ENCODE assay signal across 9 cellular contexts in the genomic region with DNA sequence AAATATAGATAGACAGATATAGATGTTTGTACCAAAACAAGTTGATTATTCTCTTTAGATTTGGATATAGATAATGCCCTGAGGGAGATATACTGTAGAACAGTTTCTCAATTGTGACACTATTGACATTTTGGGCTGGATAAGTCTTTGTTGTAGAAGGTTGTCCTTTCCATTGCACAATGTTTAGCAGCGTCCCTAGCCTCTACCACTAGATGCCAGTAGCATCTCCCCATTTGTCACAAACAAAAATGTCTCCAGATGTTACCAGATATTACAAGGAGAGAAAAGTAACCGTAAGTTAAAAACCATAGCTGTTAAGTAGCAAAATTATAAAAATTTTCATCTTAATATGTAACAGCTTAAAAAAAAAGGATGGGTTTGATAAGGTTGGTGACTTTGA.
DNase-seq lines count a peak whose midpoint lies in the region; ATAC-seq, FAIRE-seq and TF ChIP-seq lines count a peak whose summit lies in the region.
"Had no signal": no experiment of that assay in that cellular context is flagged by ENCODE, and none has a peak within 500 bp of the region (broad histone marks: within the 10 kb centered on the region; RNA-seq: fewer than 3 reads in every experiment).

No MANE protein-coding gene starts in this region.

- peak; percentile 72 for TF ChIP-seq CTCF in AG09319 (IDR thresholded peaks at IDR 0.05; ENCODE audit: low read depth, low read length)
- TF ChIP-seq CTCF in mucosa of descending colon (IDR thresholded peaks at IDR 0.05), result no peak

- POLR2A ChIA-PET in activated CD4-positive, alpha-beta memory T cell treated with anti-CD3 and anti-CD28 coated beads, Interleukin-2, amount 10 ng/mL, durations not matched to agents 7 days and 5 days (lab: Charles Lee), result no interaction called here

- H3K36me3 Mint-ChIP-seq in activated CD4-positive, alpha-beta memory T cell treated with anti-CD3 and anti-CD28 coated beads, Interleukin-2, amount 10 ng/mL, durations not matched to agents 7 days and 5 days (ENCODE audit: low read depth), result no peaks in the 10 kb centered on the region

- H3K4me3 ChIP-seq in mucosa of descending colon, result no peak overlapping the region

- no peaks in the 10 kb centered on the region for H3K36me3 ChIP-seq in mucosa of descending colon (ENCODE audit: low read depth)

- no peak overlapping the region for H3K4me3 Mint-ChIP-seq in activated CD4-positive, alpha-beta memory T cell treated with anti-CD3 and anti-CD28 coated beads, Interleukin-2, amount 10 ng/mL, durations not matched to agents 7 days and 5 days
- H3K4me3 Mint-ChIP-seq: T-helper 17 cell had no signal

- CTCF ChIA-PET in activated CD4-positive, alpha-beta memory T cell treated with anti-CD3 and anti-CD28 coated beads, Interleukin-2, amount 10 ng/mL, durations not matched to agents 7 days and 5 days (lab: Charles Lee), result no interaction called here

- no peak overlapping the region for H3K27ac Mint-ChIP-seq in activated CD4-positive, alpha-beta memory T cell treated with anti-CD3 and anti-CD28 coated beads, Interleukin-2, amount 10 ng/mL, durations not matched to agents 7 days and 5 days
- H3K27ac Mint-ChIP-seq: T-helper 17 cell had no signal

- peaks cover 9% of the 10 kb centered on the region for H3K9me3 Mint-ChIP-seq in activated CD4-positive, alpha-beta memory T cell treated with anti-CD3 and anti-CD28 coated beads, Interleukin-2, amount 10 ng/mL, durations not matched to agents 7 days and 5 days

- no peaks in the 10 kb centered on the region for H3K4me1 ChIP-seq in mucosa of descending colon (ENCODE audit: low read depth)

- no peak for ATAC-seq in activated CD4-positive, CD25-positive, alpha-beta regulatory T cell treated with anti-CD3 and anti-CD28 coated beads, Interleukin-2, amount 50 U/mL, for 24 hours
- no peak for ATAC-seq in mucosa of descending colon
- ATAC-seq: T-helper 17 cell had no signal

- no peaks in the 10 kb centered on the region for H3K4me1 Mint-ChIP-seq in activated CD4-positive, alpha-beta memory T cell treated with anti-CD3 and anti-CD28 coated beads, Interleukin-2, amount 10 ng/mL, durations not matched to agents 7 days and 5 days
- H3K4me1 Mint-ChIP-seq: T-helper 17 cell had no signal

- peaks cover 32% of the 10 kb centered on the region for H3K9me3 ChIP-seq in mucosa of descending colon

- intact Hi-C loops in mucosa of descending colon (cut with DNase I, micrococcal nuclease), result no loop called here

- no peaks in the 10 kb centered on the region for H3K27me3 Mint-ChIP-seq in activated CD4-positive, alpha-beta memory T cell treated with anti-CD3 and anti-CD28 coated beads, Interleukin-2, amount 10 ng/mL, durations not matched to agents 7 days and 5 days
- H3K27me3 Mint-ChIP-seq: T-helper 17 cell had no signal

- no peak for TF ChIP-seq POLR2A in GM12892 (IDR thresholded peaks at IDR 0.05; ENCODE audit: low read depth, low read length)

- no peak for FAIRE-seq in GM12892 (lab: Jason Lieb, UNC)

- DNase-seq in AG09319 (ENCODE audit: extremely low read depth, low read depth) (peak; percentile 7), HT1080 (ENCODE audit: low read depth) (peak; percentile 42), amniotic stem cell (lab: John Stamatoyannopoulos, UW) (peak; percentile 21), left kidney (ENCODE audit: low read depth, low spot score) (peak; percentile 7), GM12892 (ENCODE audit: insufficient read length) (no peak), mucosa of descending colon (no peak)
- no peak for DNase-seq in activated CD4-positive, alpha-beta memory T cell treated with anti-CD3 and anti-CD28 coated beads, Interleukin-2, amount 10 ng/mL, durations not matched to agents 7 days and 5 days
- DNase-seq: T-helper 17 cell had no signal

Comparison
In these comparisons a context has a peak if more than half of its experiments do, and no peak if none do; other contexts are left out.
1. DNase-seq: peak in AG09319 (single experiment), HT1080 (single experiment), amniotic stem cell (single experiment) and left kidney (single experiment); none in GM12892 (single experiment), activated CD4-positive, alpha-beta memory T cell treated with anti-CD3 and anti-CD28 coated beads, Interleukin-2, amount 10 ng/mL, durations not matched to agents 7 days and 5 days (single experiment) and mucosa of descending colon (0 of 3).